Comparison of ENCODE assay signal across 8 cellular contexts in the genomic region with DNA sequence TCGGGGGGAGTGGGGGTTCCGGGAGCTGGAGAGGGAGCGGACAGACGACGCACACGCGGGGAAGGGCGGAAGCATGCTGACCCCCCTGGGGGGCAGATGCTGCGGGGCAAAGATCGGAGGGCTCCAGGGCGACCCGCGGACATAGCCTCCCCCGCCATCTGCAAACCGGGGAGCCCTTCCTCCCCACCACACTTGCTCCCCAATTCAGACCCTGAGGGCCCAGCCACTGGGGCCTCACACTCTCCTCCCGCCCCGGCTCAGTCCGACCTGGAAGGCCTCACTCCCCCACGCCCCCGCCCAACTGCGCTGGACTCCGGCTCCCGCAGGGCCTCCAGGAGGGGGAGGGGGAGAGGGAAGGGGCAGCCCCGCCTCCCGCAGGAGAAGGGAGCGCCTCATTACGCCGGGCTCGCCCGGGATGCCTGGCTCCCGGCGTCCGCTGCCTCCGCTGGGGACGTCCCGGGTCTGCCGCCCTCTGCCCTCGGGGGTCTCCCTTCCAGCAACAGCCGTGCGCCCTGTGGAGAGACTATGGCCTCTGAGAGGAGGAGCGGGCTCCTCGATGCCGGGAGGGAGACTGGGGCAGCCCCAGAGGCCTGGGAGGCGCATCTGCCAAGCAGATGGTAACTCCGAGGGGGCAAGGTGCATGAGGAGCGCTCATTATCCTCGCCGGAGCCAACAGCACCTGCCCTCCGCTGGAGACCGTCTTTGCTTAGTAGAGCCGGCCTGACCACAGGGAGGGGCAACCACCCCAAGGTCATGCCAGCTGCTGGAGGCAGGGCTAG. TPM values are rescaled to one million over a fixed set of nuclear protein-coding genes. Genes with fewer than 3 reads are reported as not detected.
DNase-seq lines count a peak whose midpoint lies in the region; ATAC-seq and TF ChIP-seq lines count a peak whose summit lies in the region.

No MANE protein-coding gene starts in this region.

- H3K4me3 ChIP-seq in astrocyte of the cerebellum (ENCODE audit: low read depth, low read length) = peak overlapping the region; percentile 87
- H3K4me3 ChIP-seq in psoas muscle = peak overlapping the region; percentile 68

- H3K9me3 ChIP-seq in psoas muscle = no peaks in the 10 kb centered on the region

- 2 to 4% (median 2%) methylated on average over 25 to 51 of the region's 51 CpGs for WGBS in psoas muscle, 3 donors

- peak; percentile 61 for DNase-seq in EL
- peak; percentile 85 for DNase-seq in NCI-H2196 treated with DMSO at 0.1 percent for 48 hours (lab: John Stamatoyannopoulos, UW; ENCODE audit: unreplicated experiment)
- no peak for DNase-seq in astrocyte of the cerebellum (ENCODE audit: low read depth)
- DNase-seq in hippocampal formation (lab: John Stamatoyannopoulos, UW) = peak; percentile 74 to 77
- peak; percentile 78 to 85 for DNase-seq in psoas muscle
- DNase-seq in hepatic stellate cell (ENCODE audit: low spot score) = no peak

- peaks cover 11% of the 10 kb centered on the region for H3K4me1 ChIP-seq in psoas muscle

- no peak for TF ChIP-seq CTCF in astrocyte of the cerebellum (IDR thresholded peaks at IDR 0.05; ENCODE audit: low read depth, low read length, missing control alignments)
- no peak for TF ChIP-seq CTCF in psoas muscle (IDR thresholded peaks at IDR 0.05)

- no peak overlapping the region for H3K27ac ChIP-seq in psoas muscle

- in situ Hi-C loops in astrocyte of the cerebellum (cut with HindIII; ENCODE audit: low sequenced_read_pairs) = no loop called here

- H3K27me3 ChIP-seq in psoas muscle (ENCODE audit: insufficient read depth in 3 of 3, low read length in 2 of 3) = peaks cover 0 to 59% (median 20%) of the 10 kb centered on the region in 3 donors

- H3K36me3 ChIP-seq in psoas muscle (ENCODE audit: insufficient read depth in 1 of 2, low read depth in 1 of 2) = no peaks in the 10 kb centered on the region

- peak; percentile 50 to 74 (median 55) for ATAC-seq in psoas muscle
- ATAC-seq in HG02885 (IDR thresholded peaks at IDR 0.05; ENCODE audit: poor library complexity, unreplicated experiment) = no peak
- ATAC-seq in GM18861 (IDR thresholded peaks at IDR 0.05; ENCODE audit: unreplicated experiment) = no peak

- intact Hi-C loops in psoas muscle (cut with DNase I) = loop anchor here in 1 of 2 donors (10.0 kb wide), 1 partner anchor 112 kb away; no protein-coding TSS in a partner anchor

RNA-seq across cellular contexts. Expression of gene CAMK2N1, which starts 0.6 kb away (rescaled TPM):
- total RNA-seq in psoas muscle = 1 to 10 TPM; 3.6 to 6.5 (median 4.9) TPM
- polyA plus RNA-seq in psoas muscle = 1 to 10 TPM; 2.2 to 7.9 (median 2.4) TPM

RNA-seq across cellular contexts. Expression of gene MUL1, which starts 21.3 kb away (rescaled TPM):
- 10 to 100 TPM; 23.0 to 43.1 (median 33.3) TPM for total RNA-seq in psoas muscle
- polyA plus RNA-seq in psoas muscle = 10 to 100 TPM; 27.8 to 48.0 (median 45.0) TPM

Comparison
In these comparisons a context has a peak if more than half of its experiments do, and no peak if none do; other contexts are left out.
1. DNase-seq: peak in EL (single experiment), NCI-H2196 treated with DMSO at 0.1 percent for 48 hours (single experiment), hippocampal formation (2 of 2) and psoas muscle (2 of 2); none in astrocyte of the cerebellum (single experiment) and hepatic stellate cell (single experiment).
2. ATAC-seq: peak in psoas muscle (4 of 4); none in HG02885 (single experiment) and GM18861 (single experiment).